In genomic region chr9:98810106-98810840, GRCh38 we compare ENCODE assay signal across 1 cellular context.
TF ChIP-seq lines count a peak whose summit lies in the region.

No MANE protein-coding gene starts in this region.

TF ChIP-seq in K562, 482 proteins besides CTCF, POLR2A, EP300 and RAD21 (continued from another document and continues in another):
- 0 out of 2 replicates have a peak, but pooled peaks have one; percentile 49 for TF ChIP-seq SREBF2 (CRISPR knock-in tag; IDR thresholded peaks at IDR 0.05)
- no peak for TF ChIP-seq ZNF778 (CRISPR knock-in tag; IDR thresholded peaks at IDR 0.05)
- no peak for TF ChIP-seq PHB2 (IDR thresholded peaks at IDR 0.05; ENCODE audit: low read depth)
- no peak for TF ChIP-seq RERE (CRISPR knock-in tag; IDR thresholded peaks at IDR 0.05; ENCODE audit: borderline replicate concordance)
- no peak for TF ChIP-seq ZBTB11 (CRISPR knock-in tag; IDR thresholded peaks at IDR 0.05)
- TF ChIP-seq SLC30A9 (CRISPR knock-in tag; IDR thresholded peaks at IDR 0.05) = no peak
- no peak for TF ChIP-seq TAF9B (IDR thresholded peaks at IDR 0.05; ENCODE audit: partially characterized antibody)
- TF ChIP-seq SAP30 (IDR thresholded peaks at IDR 0.05; ENCODE audit: borderline replicate concordance, insufficient read depth, low read depth, low read length, poor library complexity, severe bottlenecking) = no peak
- no peak for TF ChIP-seq TBP (optimal IDR thresholded peaks at IDR 0.05; ENCODE audit: low read depth, low read length)
- TF ChIP-seq CEBPZ (IDR thresholded peaks at IDR 0.05; ENCODE audit: borderline replicate concordance, low read depth, low read length) = no peak
- no peak for TF ChIP-seq ETS2 (tag; IDR thresholded peaks at IDR 0.05; ENCODE audit: borderline replicate concordance, poor library complexity, severe bottlenecking)
- no peak for TF ChIP-seq E4F1 (CRISPR knock-in tag; IDR thresholded peaks at IDR 0.05; ENCODE audit: borderline replicate concordance)
- TF ChIP-seq JUND (IDR thresholded peaks at IDR 0.05; ENCODE audit: borderline replicate concordance, low read depth, low read length) = no peak
- TF ChIP-seq JUND (tag; IDR thresholded peaks at IDR 0.05; ENCODE audit: borderline replicate concordance, low read depth, low read length) = peak; percentile 13; the same call in 1 of the 3 replicates
- TF ChIP-seq ZNF274 (IDR thresholded peaks at IDR 0.05; ENCODE audit: borderline replicate concordance, low read depth, low read length) = no peak
- no peak for TF ChIP-seq SMARCA5 (IDR thresholded peaks at IDR 0.05)
- TF ChIP-seq NBN (IDR thresholded peaks at IDR 0.05; ENCODE audit: low read depth) = no peak
- TF ChIP-seq E2F8 (IDR thresholded peaks at IDR 0.05; ENCODE audit: low read depth, partially characterized antibody) = no peak
- no peak for TF ChIP-seq XRCC4 (IDR thresholded peaks at IDR 0.05; ENCODE audit: extremely low read depth, insufficient read depth, insufficient read length)
- TF ChIP-seq POLR2AphosphoS5 (IDR thresholded peaks at IDR 0.05; ENCODE audit: control insufficient read depth, insufficient read depth, low read depth, low read length) = no peak
- 0 out of 2 replicates have a peak, but pooled peaks have one; percentile 16 for TF ChIP-seq HMBOX1 (IDR thresholded peaks at IDR 0.05)
- TF ChIP-seq KLF6 (CRISPR knock-in tag; IDR thresholded peaks at IDR 0.05; ENCODE audit: borderline replicate concordance) = no peak
- TF ChIP-seq JUN (IDR thresholded peaks at IDR 0.05; ENCODE audit: borderline replicate concordance, low read depth, low read length) = no peak
- no peak for TF ChIP-seq JUN (CRISPR knock-in tag; IDR thresholded peaks at IDR 0.05; ENCODE audit: borderline replicate concordance)
- TF ChIP-seq PML (IDR thresholded peaks at IDR 0.05; ENCODE audit: low read length) = 0 out of 2 replicates have a peak, but pooled peaks have one; percentile 21
- TF ChIP-seq MAZ (CRISPR knock-in tag; conservative IDR thresholded peaks at IDR 0.05 in 1 of 2, IDR thresholded peaks at IDR 0.05 in 1 of 2) = no peak
- no peak for TF ChIP-seq SP2 (IDR thresholded peaks at IDR 0.05; ENCODE audit: extremely low read depth, low read depth, low read length, poor library complexity, severe bottlenecking)
- no peak for TF ChIP-seq CC2D1A (IDR thresholded peaks at IDR 0.05)
- no peak for TF ChIP-seq FIP1L1 (IDR thresholded peaks at IDR 0.05; ENCODE audit: low read depth, low read length, poor library complexity, severe bottlenecking)
